ENCODE assay signal across 12 cellular contexts in genomic region chrX:103830848-103831247, GRCh38. TPM values are rescaled to one million over a fixed set of nuclear protein-coding genes. Genes with fewer than 3 reads are reported as not detected.
DNase-seq lines count a peak whose midpoint lies in the region; ATAC-seq and TF ChIP-seq lines count a peak whose summit lies in the region.
"Had no signal": no experiment of that assay in that cellular context is flagged by ENCODE, and none has a peak within 500 bp of the region (broad histone marks: within the 10 kb centered on the region; RNA-seq: fewer than 3 reads in every experiment).

No MANE protein-coding gene starts in this region.

- H3K4me3 Mint-ChIP-seq in activated naive CD8-positive, alpha-beta T cell = peak overlapping the region; percentile 15
- H3K4me3 Mint-ChIP-seq in activated naive CD8-positive, alpha-beta T cell treated with anti-CD3 and anti-CD28 coated beads for 36 hours = no peak overlapping the region
- H3K4me3 Mint-ChIP-seq in brain = peak overlapping the region; percentile 84 to 90 (median 87)
- peak overlapping the region; percentile 28 to 87 (median 47) for H3K4me3 Mint-ChIP-seq in immature natural killer cell

- H3K4me3 ChIP-seq in tibial artery = peak overlapping the region; percentile 71 to 73

- DNase-seq in activated naive CD8-positive, alpha-beta T cell treated with anti-CD3 and anti-CD28 coated beads for 36 hours = no peak
- no peak for DNase-seq in immature natural killer cell
- no peak for DNase-seq in tibial artery
- DNase-seq: NCI-H1048 had no signal

- TF ChIP-seq CTCF in brain (conservative IDR thresholded peaks at IDR 0.05) = no peak
- TF ChIP-seq CTCF in tibial artery (IDR thresholded peaks at IDR 0.05) = no peak

- no peak overlapping the region for H3K27ac Mint-ChIP-seq in activated naive CD8-positive, alpha-beta T cell
- H3K27ac Mint-ChIP-seq in activated naive CD8-positive, alpha-beta T cell treated with anti-CD3 and anti-CD28 coated beads for 36 hours = no peak overlapping the region
- H3K27ac Mint-ChIP-seq in brain (peak overlapping the region in 4 of 5 experiments; percentile 24 to 97 (median 94)), immature natural killer cell (no peak overlapping the region)
- H3K27ac Mint-ChIP-seq: IgD-negative memory B cell had no signal

- peaks cover 1% of the 10 kb centered on the region for H3K27me3 Mint-ChIP-seq in activated naive CD8-positive, alpha-beta T cell
- H3K27me3 Mint-ChIP-seq in activated naive CD8-positive, alpha-beta T cell treated with anti-CD3 and anti-CD28 coated beads for 36 hours = peaks cover 13% of the 10 kb centered on the region
- H3K27me3 Mint-ChIP-seq in brain = peaks cover 4% of the 10 kb centered on the region
- H3K27me3 Mint-ChIP-seq in immature natural killer cell (ENCODE audit: low read depth in 3 of 3) = peaks cover 6 to 11% (median 10%) of the 10 kb centered on the region in 3 donors

- H3K9me3 Mint-ChIP-seq in activated naive CD8-positive, alpha-beta T cell (ENCODE audit: low read depth) = no peaks in the 10 kb centered on the region
- no peaks in the 10 kb centered on the region for H3K9me3 Mint-ChIP-seq in activated naive CD8-positive, alpha-beta T cell treated with anti-CD3 and anti-CD28 coated beads for 36 hours
- H3K9me3 Mint-ChIP-seq in brain = peaks cover 0 to under 1% (median 0%) of the 10 kb centered on the region in 5 experiments
- H3K9me3 Mint-ChIP-seq in immature natural killer cell = no peaks in the 10 kb centered on the region
- H3K9me3 Mint-ChIP-seq: activated T-cell treated with anti-CD3 and anti-CD28 coated beads, Interleukin-2, amount 50 U/mL, for 4 hours; IgD-negative memory B cell had no signal

- H3K36me3 Mint-ChIP-seq in activated naive CD8-positive, alpha-beta T cell = no peaks in the 10 kb centered on the region
- no peaks in the 10 kb centered on the region for H3K36me3 Mint-ChIP-seq in activated naive CD8-positive, alpha-beta T cell treated with anti-CD3 and anti-CD28 coated beads for 36 hours
- H3K36me3 Mint-ChIP-seq in brain (peaks cover 4% of the 10 kb centered on the region), immature natural killer cell (no peaks in the 10 kb centered on the region)

- intact Hi-C loops in tibial artery (cut with DNase I; ENCODE audit: low total_unique reads) = no loop called here

- no peak for ATAC-seq in HG02759 (IDR thresholded peaks at IDR 0.05; ENCODE audit: unreplicated experiment)
- no peak for ATAC-seq in HG02571 (IDR thresholded peaks at IDR 0.05; ENCODE audit: unreplicated experiment)
- ATAC-seq in GM18870 (IDR thresholded peaks at IDR 0.05; ENCODE audit: unreplicated experiment) = no peak

- no peaks in the 10 kb centered on the region for H3K36me3 ChIP-seq in tibial artery

- peaks cover 0 to 31% (median 2%) of the 10 kb centered on the region in 4 donors for H3K4me1 ChIP-seq in tibial artery

- peak overlapping the region; percentile 86 to 93 for H3K27ac ChIP-seq in tibial artery

- no peaks in the 10 kb centered on the region for H3K27me3 ChIP-seq in tibial artery

- H3K4me1 Mint-ChIP-seq in activated naive CD8-positive, alpha-beta T cell (ENCODE audit: low read depth) = peaks cover 3% of the 10 kb centered on the region
- H3K4me1 Mint-ChIP-seq in activated naive CD8-positive, alpha-beta T cell treated with anti-CD3 and anti-CD28 coated beads for 36 hours = peaks cover 3% of the 10 kb centered on the region
- H3K4me1 Mint-ChIP-seq in brain (peaks cover 46% of the 10 kb centered on the region), immature natural killer cell (peaks cover 4 to 11% of the 10 kb centered on the region in 2 donors)

- H3K9me3 ChIP-seq in tibial artery = no peaks in the 10 kb centered on the region

RNA-seq across cellular contexts. Expression of gene RAB9B, which starts 1.2 kb away (rescaled TPM):
- total RNA-seq in activated naive CD8-positive, alpha-beta T cell treated with anti-CD3 and anti-CD28 coated beads for 36 hours = under 1 TPM; 0.34 to 0.60 TPM
- polyA plus RNA-seq in brain (ENCODE audit: insufficient read depth, low read depth, low replicate concordance) = 8.2 TPM
- polyA plus RNA-seq in immature natural killer cell = under 1 TPM; 0.33 to 0.43 (median 0.38) TPM

RNA-seq across cellular contexts. Expression of gene PLP1, which starts 54.2 kb away (rescaled TPM):
- total RNA-seq in activated naive CD8-positive, alpha-beta T cell treated with anti-CD3 and anti-CD28 coated beads for 36 hours = not detected
- polyA plus RNA-seq in brain (ENCODE audit: insufficient read depth, low read depth, low replicate concordance) (1,325 TPM), immature natural killer cell (not detected)
- total RNA-seq: activated T-cell treated with anti-CD3 and anti-CD28 coated beads, Interleukin-2, amount 50 U/mL, for 4 hours; T-helper 2 cell treated with Interferon-gamma antibody and Interleukin-4, amounts not matched to agents 100 ng/mL and 5 ng/mL, for 36 hours had no signal
- polyA plus RNA-seq: IgD-negative memory B cell had no signal

Comparison
In these comparisons a context has a peak if more than half of its experiments do, and no peak if none do; other contexts are left out.
1. H3K27ac Mint-ChIP-seq: peak in brain (4 of 5); none in activated naive CD8-positive, alpha-beta T cell (single experiment), activated naive CD8-positive, alpha-beta T cell treated with anti-CD3 and anti-CD28 coated beads for 36 hours (single experiment) and immature natural killer cell (0 of 6).
2. RNA of gene PLP1, which starts 54.2 kb away (polyA plus RNA-seq): 1,325 TPM in brain (single experiment); not detected in immature natural killer cell; every median in the first group is over 1,000 times any median in the second.